ENCODE assay signal across 8 cellular contexts in the genomic region with DNA sequence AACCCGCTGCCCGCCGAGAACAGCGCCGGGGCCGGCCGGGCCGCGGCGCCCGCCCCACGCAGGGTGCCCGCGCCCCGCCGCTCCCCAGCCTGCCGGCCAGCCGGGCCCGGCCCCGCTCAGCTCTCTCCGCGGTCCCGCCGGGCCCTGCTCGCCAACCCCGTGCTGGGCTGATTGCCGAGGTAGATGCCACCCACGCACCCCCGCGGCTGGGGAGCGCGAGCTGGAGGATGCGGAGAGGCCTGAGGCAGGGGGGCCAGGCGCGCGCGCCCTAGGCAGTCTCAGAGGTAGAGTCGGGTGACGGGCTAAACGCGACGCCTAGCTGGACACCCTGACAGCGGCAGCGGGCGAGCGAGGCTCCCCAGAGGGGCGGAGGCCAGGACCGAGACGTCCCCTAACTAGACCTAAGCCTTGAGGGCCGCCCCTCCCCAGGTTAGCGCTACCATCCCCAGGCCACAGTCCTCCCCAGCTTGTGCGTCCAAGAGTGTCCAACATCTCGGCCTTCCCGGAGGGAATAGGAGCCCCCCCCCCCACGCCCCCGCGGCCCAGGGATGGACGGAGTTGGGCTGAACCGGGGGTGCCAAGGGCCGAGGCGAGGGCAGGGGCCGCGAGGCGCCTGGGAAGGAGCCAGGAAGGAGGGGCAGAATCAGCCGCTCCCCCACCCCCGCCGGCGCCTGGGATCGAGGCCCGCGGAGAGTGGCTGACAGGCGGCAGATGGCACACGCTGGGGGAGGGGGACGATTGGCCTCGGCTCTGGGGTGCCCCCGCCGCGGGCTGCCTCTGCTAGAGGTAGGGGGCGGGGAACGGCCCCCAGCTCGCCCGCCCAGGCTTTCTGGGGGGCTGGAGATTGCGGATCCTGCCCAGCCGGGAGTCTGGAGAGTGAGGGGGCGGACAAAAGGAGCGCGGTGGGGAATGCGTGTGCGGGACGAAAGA. TPM values are rescaled to one million over a fixed set of nuclear protein-coding genes. Genes with fewer than 3 reads are reported as not detected.
A peak's percentile ranks its signal among the peaks of the same experiment; 100 is the strongest.
DNase-seq lines count a peak whose midpoint lies in the region; ATAC-seq, FAIRE-seq and TF ChIP-seq lines count a peak whose summit lies in the region.

No MANE protein-coding gene starts in this region.

- TF ChIP-seq CTCF in activated CD8-positive, alpha-beta T cell treated with anti-CD3 and anti-CD28 coated beads for 36 hours (IDR thresholded peaks at IDR 0.05), result no peak

- TF ChIP-seq POLR2A in GM12891 (IDR thresholded peaks at IDR 0.05; ENCODE audit: low read depth, low read length), result no peak

- FAIRE-seq in GM12891 (lab: Jason Lieb, UNC), result no peak

- peak; percentile 70 for DNase-seq in activated CD8-positive, alpha-beta T cell treated with anti-CD3 and anti-CD28 coated beads for 36 hours
- no peak for DNase-seq in activated CD8-positive, alpha-beta T cell treated with anti-CD3 and anti-CD28 coated beads, Interleukin-2, amount 10 ng/mL, durations not matched to agents 7 days and 5 days
- DNase-seq in hepatic stellate cell (ENCODE audit: low spot score), result peak; percentile 38
- DNase-seq in sciatic nerve (ENCODE audit: low spot score), result peak; percentile 73
- no peak for DNase-seq in T-helper 1 cell
- DNase-seq in NCI-H345 treated with DMSO at 0.1 percent for 48 hours (lab: John Stamatoyannopoulos, UW; ENCODE audit: unreplicated experiment), result no peak
- DNase-seq in GM12891 (ENCODE audit: insufficient read length, low spot score), result no peak

- peaks cover 3% of the 10 kb centered on the region for H3K4me1 Mint-ChIP-seq in activated CD8-positive, alpha-beta T cell treated with anti-CD3 and anti-CD28 coated beads for 36 hours (ENCODE audit: low read depth)
- peaks cover 15% of the 10 kb centered on the region for H3K4me1 Mint-ChIP-seq in activated CD8-positive, alpha-beta T cell treated with anti-CD3 and anti-CD28 coated beads, Interleukin-2, amount 10 ng/mL, durations not matched to agents 7 days and 5 days (ENCODE audit: low read depth)
- peaks cover 12% of the 10 kb centered on the region for H3K4me1 Mint-ChIP-seq in activated naive CD4-positive, alpha-beta T cell treated with anti-CD3 and anti-CD28 coated beads, Interleukin-2, amount 50 U/mL, for 24 hours

- POLR2A ChIA-PET in activated CD8-positive, alpha-beta T cell treated with anti-CD3 and anti-CD28 coated beads for 36 hours (lab: Charles Lee), result interaction anchor here (1.3 kb wide), 1 partner anchor 167 kb away, joined by 3 read pairs; a partner anchor contains a TSS
- POLR2A ChIA-PET in activated CD8-positive, alpha-beta T cell treated with anti-CD3 and anti-CD28 coated beads, Interleukin-2, amount 10 ng/mL, durations not matched to agents 7 days and 5 days (lab: Charles Lee), result interaction anchor here (0.6 kb wide), 1 partner anchor 9 kb away, joined by 4 read pairs; no protein-coding TSS in a partner anchor

- H3K9me3 Mint-ChIP-seq in activated CD8-positive, alpha-beta T cell treated with anti-CD3 and anti-CD28 coated beads for 36 hours, result no peaks in the 10 kb centered on the region
- no peaks in the 10 kb centered on the region for H3K9me3 Mint-ChIP-seq in activated CD8-positive, alpha-beta T cell treated with anti-CD3 and anti-CD28 coated beads, Interleukin-2, amount 10 ng/mL, durations not matched to agents 7 days and 5 days (ENCODE audit: insufficient read depth)
- no peaks in the 10 kb centered on the region for H3K9me3 Mint-ChIP-seq in activated naive CD4-positive, alpha-beta T cell treated with anti-CD3 and anti-CD28 coated beads, Interleukin-2, amount 50 U/mL, for 24 hours

- no peak overlapping the region for H3K4me3 Mint-ChIP-seq in activated CD8-positive, alpha-beta T cell treated with anti-CD3 and anti-CD28 coated beads for 36 hours
- H3K4me3 Mint-ChIP-seq in activated CD8-positive, alpha-beta T cell treated with anti-CD3 and anti-CD28 coated beads, Interleukin-2, amount 10 ng/mL, durations not matched to agents 7 days and 5 days, result no peak overlapping the region
- H3K4me3 Mint-ChIP-seq in activated naive CD4-positive, alpha-beta T cell treated with anti-CD3 and anti-CD28 coated beads, Interleukin-2, amount 50 U/mL, for 24 hours, result peak overlapping the region; percentile 47

- H3K36me3 Mint-ChIP-seq in activated CD8-positive, alpha-beta T cell treated with anti-CD3 and anti-CD28 coated beads for 36 hours (ENCODE audit: low read depth), result no peaks in the 10 kb centered on the region
- peaks cover 1% of the 10 kb centered on the region for H3K36me3 Mint-ChIP-seq in activated CD8-positive, alpha-beta T cell treated with anti-CD3 and anti-CD28 coated beads, Interleukin-2, amount 10 ng/mL, durations not matched to agents 7 days and 5 days (ENCODE audit: low read depth)
- H3K36me3 Mint-ChIP-seq in activated naive CD4-positive, alpha-beta T cell treated with anti-CD3 and anti-CD28 coated beads, Interleukin-2, amount 50 U/mL, for 24 hours, result no peaks in the 10 kb centered on the region

- peaks cover 36% of the 10 kb centered on the region for H3K27me3 Mint-ChIP-seq in activated CD8-positive, alpha-beta T cell treated with anti-CD3 and anti-CD28 coated beads for 36 hours
- H3K27me3 Mint-ChIP-seq in activated CD8-positive, alpha-beta T cell treated with anti-CD3 and anti-CD28 coated beads, Interleukin-2, amount 10 ng/mL, durations not matched to agents 7 days and 5 days (ENCODE audit: low read depth), result peaks cover 39% of the 10 kb centered on the region
- H3K27me3 Mint-ChIP-seq in activated naive CD4-positive, alpha-beta T cell treated with anti-CD3 and anti-CD28 coated beads, Interleukin-2, amount 50 U/mL, for 24 hours, result peaks cover 24% of the 10 kb centered on the region

- CTCF ChIA-PET in activated CD8-positive, alpha-beta T cell treated with anti-CD3 and anti-CD28 coated beads for 36 hours (lab: Charles Lee), result interaction anchor here (1.1 to 4.5 kb wide), 13 partner anchors 9 to 416 kb away, joined by 3 to 28 read pairs (median 6); no protein-coding TSS in a partner anchor
- CTCF ChIA-PET in activated CD8-positive, alpha-beta T cell treated with anti-CD3 and anti-CD28 coated beads, Interleukin-2, amount 10 ng/mL, durations not matched to agents 7 days and 5 days (lab: Charles Lee), result interaction anchor here (0.6 to 1.9 kb wide), 15 partner anchors 9 to 805 kb away, joined by 3 to 15 read pairs (median 4); a partner anchor contains a TSS

- intact Hi-C loops in activated CD8-positive, alpha-beta T cell treated with anti-CD3 and anti-CD28 coated beads for 36 hours (cut with micrococcal nuclease), result no loop called here
- intact Hi-C loops in sciatic nerve (cut with DNase I), result no loop called here

- H3K27ac Mint-ChIP-seq in activated CD8-positive, alpha-beta T cell treated with anti-CD3 and anti-CD28 coated beads for 36 hours, result no peak overlapping the region
- no peak overlapping the region for H3K27ac Mint-ChIP-seq in activated CD8-positive, alpha-beta T cell treated with anti-CD3 and anti-CD28 coated beads, Interleukin-2, amount 10 ng/mL, durations not matched to agents 7 days and 5 days
- H3K27ac Mint-ChIP-seq in activated naive CD4-positive, alpha-beta T cell treated with anti-CD3 and anti-CD28 coated beads, Interleukin-2, amount 50 U/mL, for 24 hours, result no peak overlapping the region

- ATAC-seq in activated CD8-positive, alpha-beta T cell treated with anti-CD3 and anti-CD28 coated beads for 36 hours, result peak; percentile 49
- no peak for ATAC-seq in activated CD8-positive, alpha-beta T cell treated with anti-CD3 and anti-CD28 coated beads, Interleukin-2, amount 10 ng/mL, durations not matched to agents 7 days and 5 days
- ATAC-seq in sciatic nerve, result peak; percentile 38

TF ChIP-seq in GM12891, 5 proteins besides CTCF, POLR2A, EP300 and RAD21:
- TF ChIP-seq POLR2AphosphoS5 (IDR thresholded peaks at IDR 0.05; ENCODE audit: low read depth, low read length) (no peak), TAF1 (IDR thresholded peaks at IDR 0.05; ENCODE audit: low read depth, low read length) (no peak), SPI1 (IDR thresholded peaks at IDR 0.05; ENCODE audit: low read depth, low read length) (no peak), POU2F2 (IDR thresholded peaks at IDR 0.05; ENCODE audit: low read depth, low read length) (no peak), PAX5 (IDR thresholded peaks at IDR 0.05; ENCODE audit: insufficient read depth, low read length, severe bottlenecking) (no peak)

RNA-seq across cellular contexts. Expression of a gene that starts 2.6 kb away (rescaled TPM):
- not detected for total RNA-seq in activated CD8-positive, alpha-beta T cell treated with anti-CD3 and anti-CD28 coated beads for 36 hours
- not detected for total RNA-seq in activated CD8-positive, alpha-beta T cell treated with anti-CD3 and anti-CD28 coated beads, Interleukin-2, amount 10 ng/mL, durations not matched to agents 7 days and 5 days
- 25.3 TPM for total RNA-seq in sciatic nerve
- 0.03 TPM for polyA plus RNA-seq in GM12891 (2012; ENCODE audit: low read depth, missing spikeins)

Comparison
In these comparisons a context has a peak if more than half of its experiments do, and no peak if none do; other contexts are left out.
1. DNase-seq: peak in activated CD8-positive, alpha-beta T cell treated with anti-CD3 and anti-CD28 coated beads for 36 hours (single experiment), hepatic stellate cell (single experiment) and sciatic nerve (single experiment); none in activated CD8-positive, alpha-beta T cell treated with anti-CD3 and anti-CD28 coated beads, Interleukin-2, amount 10 ng/mL, durations not matched to agents 7 days and 5 days (single experiment), T-helper 1 cell (0 of 5), NCI-H345 treated with DMSO at 0.1 percent for 48 hours (single experiment) and GM12891 (single experiment).
2. RNA of a gene that starts 2.6 kb away (total RNA-seq): 25.3 TPM in sciatic nerve (single experiment); not detected in activated CD8-positive, alpha-beta T cell treated with anti-CD3 and anti-CD28 coated beads for 36 hours and not detected in activated CD8-positive, alpha-beta T cell treated with anti-CD3 and anti-CD28 coated beads, Interleukin-2, amount 10 ng/mL, durations not matched to agents 7 days and 5 days; every median in the first group is over 10 times any median in the second.